ENCODE assay signal across 1 cellular context in genomic region chr21:33403786-33404571, GRCh38.
TF ChIP-seq lines count a peak whose summit lies in the region.

No MANE protein-coding gene starts in this region.

TF ChIP-seq in HepG2, 621 proteins besides CTCF, POLR2A, EP300 and RAD21 (continued from another document and continues in another):
- 0 out of 2 replicates have a peak, but pooled peaks have one; percentile 52 for TF ChIP-seq MYPOP (CRISPR knock-in tag; IDR thresholded peaks at IDR 0.05)
- no peak for TF ChIP-seq EHMT2 (IDR thresholded peaks at IDR 0.05; ENCODE audit: borderline replicate concordance, low read depth, low read length)
- TF ChIP-seq SP1 (IDR thresholded peaks at IDR 0.05) = no peak
- TF ChIP-seq SP1 (CRISPR knock-in tag; IDR thresholded peaks at IDR 0.05) = 0 out of 2 replicates have a peak, but pooled peaks have one; percentile 9
- TF ChIP-seq RFX3 (CRISPR knock-in tag; IDR thresholded peaks at IDR 0.05) = no peak
- TF ChIP-seq MXD1 (CRISPR knock-in tag; IDR thresholded peaks at IDR 0.05) = no peak; the same call in 1 of the 2 replicates
- TF ChIP-seq ZSCAN30 (CRISPR knock-in tag; IDR thresholded peaks at IDR 0.05) = no peak
- peak; percentile 62; the same call in 1 of the 2 replicates for TF ChIP-seq TBX2 (CRISPR knock-in tag; IDR thresholded peaks at IDR 0.05; ENCODE audit: borderline replicate concordance)
- 0 out of 3 replicates have a peak, but pooled peaks have one; percentile 6 for TF ChIP-seq MXI1 (IDR thresholded peaks at IDR 0.05; ENCODE audit: borderline replicate concordance, low read depth, low read length)
- peak; percentile 76; the same call in 1 of the 2 replicates for TF ChIP-seq ZC3H4 (CRISPR knock-in tag; IDR thresholded peaks at IDR 0.05; ENCODE audit: borderline replicate concordance)
- TF ChIP-seq AGO2 (optimal IDR thresholded peaks at IDR 0.05; ENCODE audit: low read depth, low read length) = peak; percentile 90
- TF ChIP-seq UBTF (CRISPR knock-in tag; IDR thresholded peaks at IDR 0.05) = peak; percentile 90
- TF ChIP-seq DMTF1 (CRISPR knock-in tag; IDR thresholded peaks at IDR 0.05) = no peak
- peak; percentile 46 for TF ChIP-seq ASH2L (IDR thresholded peaks at IDR 0.05; ENCODE audit: insufficient read length, low read depth, low read length)
- 0 out of 2 replicates have a peak, but pooled peaks have one; percentile 53 for TF ChIP-seq ZNF784 (CRISPR knock-in tag; IDR thresholded peaks at IDR 0.05; ENCODE audit: borderline replicate concordance)
- peak; percentile 12; the same call in 1 of the 2 replicates for TF ChIP-seq YEATS4 (CRISPR knock-in tag; IDR thresholded peaks at IDR 0.05; ENCODE audit: borderline replicate concordance)
- 0 out of 2 replicates have a peak, but pooled peaks have one; percentile 23 for TF ChIP-seq IKZF5 (CRISPR knock-in tag; IDR thresholded peaks at IDR 0.05)
- TF ChIP-seq SPEN (CRISPR knock-in tag; IDR thresholded peaks at IDR 0.05; ENCODE audit: low read depth) = no peak; the same call in 1 of the 2 replicates
- TF ChIP-seq NFYC (CRISPR knock-in tag; IDR thresholded peaks at IDR 0.05) = no peak
- TF ChIP-seq ZNF564 (CRISPR knock-in tag; IDR thresholded peaks at IDR 0.05) = peak; percentile 51; the same call in 1 of the 2 replicates
- TF ChIP-seq KMT2B (CRISPR knock-in tag; IDR thresholded peaks at IDR 0.05) = 0 out of 2 replicates have a peak, but pooled peaks have one; percentile 18
- no peak for TF ChIP-seq ZNF878 (CRISPR knock-in tag; IDR thresholded peaks at IDR 0.05)
- TF ChIP-seq ZMAT5 (CRISPR knock-in tag; IDR thresholded peaks at IDR 0.05; ENCODE audit: borderline replicate concordance, low read depth) = no peak
- no peak for TF ChIP-seq GMEB2 (CRISPR knock-in tag; IDR thresholded peaks at IDR 0.05; ENCODE audit: low read depth)
- no peak for TF ChIP-seq TBL1XR1 (IDR thresholded peaks at IDR 0.05; ENCODE audit: borderline replicate concordance, low read length, partially characterized antibody)
- no peak for TF ChIP-seq HBP1 (CRISPR knock-in tag; IDR thresholded peaks at IDR 0.05; ENCODE audit: low read depth)
- no peak for TF ChIP-seq FLYWCH1 (CRISPR knock-in tag; IDR thresholded peaks at IDR 0.05)
- no peak for TF ChIP-seq ZNF331 (CRISPR knock-in tag; IDR thresholded peaks at IDR 0.05)
- no peak for TF ChIP-seq PHF5A (CRISPR knock-in tag; IDR thresholded peaks at IDR 0.05; ENCODE audit: low read depth, unreplicated experiment)
- no peak for TF ChIP-seq ZNF512 (CRISPR knock-in tag; IDR thresholded peaks at IDR 0.05)
- TF ChIP-seq CBX2 (IDR thresholded peaks at IDR 0.05; ENCODE audit: low read depth, low read length) = no peak
- TF ChIP-seq CBX2 (CRISPR knock-in tag; IDR thresholded peaks at IDR 0.05; ENCODE audit: low read depth) = no peak
- TF ChIP-seq RARA (CRISPR knock-in tag; IDR thresholded peaks at IDR 0.05) = 0 out of 2 replicates have a peak, but pooled peaks have one; percentile 4
- peak; percentile 52 for TF ChIP-seq TAF1 (CRISPR knock-in tag; IDR thresholded peaks at IDR 0.05)
- no peak for TF ChIP-seq E2F2 (CRISPR knock-in tag; IDR thresholded peaks at IDR 0.05; ENCODE audit: borderline replicate concordance)
- peak; percentile 21; the same call in 1 of the 2 replicates for TF ChIP-seq RXRA (CRISPR knock-in tag; IDR thresholded peaks at IDR 0.05)
- TF ChIP-seq ZNF768 (CRISPR knock-in tag; IDR thresholded peaks at IDR 0.05) = 0 out of 2 replicates have a peak, but pooled peaks have one; percentile 20
- no peak for TF ChIP-seq CEBPG (CRISPR knock-in tag; IDR thresholded peaks at IDR 0.05)
- TF ChIP-seq ZBTB34 (CRISPR knock-in tag; IDR thresholded peaks at IDR 0.05) = peak; percentile 6; the same call in 1 of the 2 replicates
- peak; percentile 40 for TF ChIP-seq ZNF18 (CRISPR knock-in tag; IDR thresholded peaks at IDR 0.05; ENCODE audit: insufficient replicate concordance)
- TF ChIP-seq ZSCAN31 (CRISPR knock-in tag; IDR thresholded peaks at IDR 0.05; ENCODE audit: low read depth) = 0 out of 2 replicates have a peak, but pooled peaks have one; percentile 56
- no peak for TF ChIP-seq SMAD1 (CRISPR knock-in tag; IDR thresholded peaks at IDR 0.05; ENCODE audit: borderline replicate concordance, low read depth)
- peak; percentile 14; the same call in 1 of the 2 replicates for TF ChIP-seq HDAC1 (CRISPR knock-in tag; IDR thresholded peaks at IDR 0.05)
- TF ChIP-seq HMG20B (CRISPR knock-in tag; conservative IDR thresholded peaks at IDR 0.05) = no peak
- no peak for TF ChIP-seq ZNF572 (CRISPR knock-in tag; IDR thresholded peaks at IDR 0.05)
- TF ChIP-seq ZNF709 (CRISPR knock-in tag; IDR thresholded peaks at IDR 0.05) = peak; percentile 37; the same call in 1 of the 2 replicates
